ENCODE assay signal across 20 cellular contexts in the genomic region with DNA sequence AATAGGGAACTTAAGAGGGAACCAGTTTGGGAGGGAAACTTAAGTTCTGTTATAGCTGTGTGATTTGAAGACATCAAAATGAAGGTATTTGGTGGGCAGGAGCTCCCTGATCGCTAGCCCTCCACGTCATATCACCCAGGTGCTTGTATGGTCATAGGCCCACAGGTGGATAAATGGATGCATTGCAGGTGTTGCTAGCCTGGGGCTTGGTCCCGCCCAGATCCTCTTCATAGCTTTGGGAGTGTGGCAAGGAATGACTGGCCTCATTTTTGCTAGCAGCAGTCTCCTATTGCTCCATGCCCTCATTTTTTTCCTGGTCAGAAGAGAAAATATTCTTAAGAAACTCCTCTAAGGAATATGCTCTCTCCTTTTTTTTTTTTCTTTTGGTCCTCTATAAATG. TPM values are rescaled to one million over a fixed set of nuclear protein-coding genes. Genes with fewer than 3 reads are reported as not detected.
DNase-seq lines count a peak whose midpoint lies in the region; ATAC-seq and TF ChIP-seq lines count a peak whose summit lies in the region.
"Had no signal": no experiment of that assay in that cellular context is flagged by ENCODE, and none has a peak within 500 bp of the region (broad histone marks: within the 10 kb centered on the region; RNA-seq: fewer than 3 reads in every experiment).

No MANE protein-coding gene starts in this region.

- H3K9me3 ChIP-seq in HCT116 (ENCODE audit: control insufficient read depth in 1 of 2, insufficient read depth in 1 of 2, low read depth in 1 of 2, low read length in 2 of 2), result no peaks in the 10 kb centered on the region
- H3K9me3 ChIP-seq in mammary epithelial cell (replicated peaks; ENCODE audit: insufficient read depth, low read length), result no peaks in the 10 kb centered on the region
- H3K9me3 ChIP-seq in left lung, result no peaks in the 10 kb centered on the region
- H3K9me3 ChIP-seq: MG63 had no signal

- peaks cover 22% of the 10 kb centered on the region for H3K79me2 ChIP-seq in GM23338 (replicated peaks; ENCODE audit: insufficient read depth)
- H3K79me2 ChIP-seq in HCT116 (ENCODE audit: insufficient read depth, low read length), result peaks cover 28% of the 10 kb centered on the region
- peaks cover 26% of the 10 kb centered on the region for H3K79me2 ChIP-seq in mammary epithelial cell (ENCODE audit: insufficient read depth, low read length)

- no peak for TF ChIP-seq RAD21 in HCT116 (IDR thresholded peaks at IDR 0.05; ENCODE audit: low read depth)

- H3K4me2 ChIP-seq in GM23338 (no peak overlapping the region), HCT116 (ENCODE audit: low read length) (no peak overlapping the region), mammary epithelial cell (ENCODE audit: insufficient read depth, low read depth, low read length) (no peak overlapping the region)

- H3K27me3 ChIP-seq in GM23338 (ENCODE audit: insufficient read depth) (no peaks in the 10 kb centered on the region), HCT116 (ENCODE audit: insufficient read depth, low read length) (no peaks in the 10 kb centered on the region), mammary epithelial cell (ENCODE audit: insufficient read depth, low read length) (no peaks in the 10 kb centered on the region), left lung (no peaks in the 10 kb centered on the region)
- H3K27me3 ChIP-seq: MG63 had no signal

- no peak overlapping the region for H3K27ac ChIP-seq in GM23338 (ENCODE audit: low read depth)
- no peak overlapping the region for H3K27ac ChIP-seq in HCT116 (ENCODE audit: low read depth, low read length)
- H3K27ac ChIP-seq in mammary epithelial cell (ENCODE audit: insufficient read depth, low read depth, low read length), result no peak overlapping the region
- H3K27ac ChIP-seq in left lung, result no peak overlapping the region

- in situ Hi-C loops in mammary epithelial cell (cut with MboI; ENCODE audit: low sequenced_read_pairs in 2 of 2), result no loop called here

- no peaks in the 10 kb centered on the region for H3K4me1 Mint-ChIP-seq in GM23338
- peaks cover 6% of the 10 kb centered on the region for H3K4me1 Mint-ChIP-seq in memory B cell

- BruUV-seq in HCT116 (replicated peaks; lab: Mats Ljungman, UMichigan) (no TSS peak), mammary epithelial cell (replicated peaks; lab: Mats Ljungman, UMichigan) (no TSS peak)

- no peak overlapping the region for H3K27ac Mint-ChIP-seq in GM23338
- peak overlapping the region; percentile 32 for H3K27ac Mint-ChIP-seq in memory B cell

- H3K4me3 Mint-ChIP-seq in GM23338 (no peak overlapping the region), memory B cell (no peak overlapping the region)
- H3K4me3 Mint-ChIP-seq: CD4-positive, CD25-positive, alpha-beta regulatory T cell had no signal

- H3K9ac ChIP-seq in HCT116 (ENCODE audit: low read length), result no peak overlapping the region
- H3K9ac ChIP-seq in mammary epithelial cell (ENCODE audit: insufficient read depth, low read length), result no peak overlapping the region

- DNase-seq in GM23338 (ENCODE audit: low spot score) (peak; percentile 21), HCT116 (ENCODE audit: low read depth, low spot score) (no peak), mammary epithelial cell (peak; percentile 17), memory B cell (ENCODE audit: low spot score in 2 of 2) (no peak), left lung (no peak), NCI-H146 treated with DMSO at 0.1 percent for 48 hours (lab: John Stamatoyannopoulos, UW; ENCODE audit: unreplicated experiment) (no peak), NCI-H1417 (lab: John Stamatoyannopoulos, UW) (no peak)
- DNase-seq: CD4-positive, CD25-positive, alpha-beta regulatory T cell; DMS 273 treated with DMSO at 0.1 percent for 48 hours; DMS79 treated with DMSO at 0.1 percent for 48 hours; GOT3; Kasumi-1; MG63; NCI-H1092; NCI-H1436 treated with DMSO at 0.1 percent for 48 hours; NCI-H2029 treated with DMSO at 0.1 percent for 48 hours; NCI-H446; NCI-H526; OCI-M1; Right ventricle myocardium superior had no signal

- H3K36me3 Mint-ChIP-seq in GM23338 (ENCODE audit: low read depth) (peaks cover 9% of the 10 kb centered on the region), memory B cell (peaks cover 39% of the 10 kb centered on the region)

- intact Hi-C loops in HCT116 (cut with micrococcal nuclease), result no loop called here
- intact Hi-C loops in mammary epithelial cell (cut with micrococcal nuclease), result no loop called here
- intact Hi-C loops in left lung (cut with DNase I), result no loop called here

- TF ChIP-seq POLR2A in HCT116 (IDR thresholded peaks at IDR 0.05; ENCODE audit: borderline replicate concordance, extremely low read depth, insufficient read depth, insufficient read length), result no peak

- H3K4me3 ChIP-seq in GM23338, result no peak overlapping the region
- no peak overlapping the region for H3K4me3 ChIP-seq in HCT116 (replicated peaks in 1 of 2; ENCODE audit: low read depth in 1 of 2, low read length in 2 of 2)
- H3K4me3 ChIP-seq in mammary epithelial cell (replicated peaks in 1 of 3; ENCODE audit: insufficient read depth in 1 of 3, low read depth in 2 of 3, low read length in 3 of 3), result no peak overlapping the region
- no peak overlapping the region for H3K4me3 ChIP-seq in left lung
- H3K4me3 ChIP-seq: MG63 had no signal

- RAD21 ChIA-PET in HCT116 (lab: Charles Lee; ENCODE audit: low non-redundant PET in 1 of 2, low total read pairs in 2 of 2, uncharacterized antibody in 2 of 2, unreplicated experiment in 2 of 2), result no interaction called here

- H3K9me2 ChIP-seq in GM23338 (ENCODE audit: insufficient read depth) (no peaks in the 10 kb centered on the region), HCT116 (ENCODE audit: insufficient read depth) (no peaks in the 10 kb centered on the region)

- ATAC-seq in GM23338, result peak; percentile 76
- peak; percentile 86 for ATAC-seq in HCT116
- no peak for ATAC-seq in memory B cell (ENCODE audit: low read depth)
- ATAC-seq in left lung, result no peak

- H3K4me1 ChIP-seq in GM23338 (ENCODE audit: insufficient read depth) (no peaks in the 10 kb centered on the region), HCT116 (ENCODE audit: control insufficient read depth in 1 of 2, insufficient read depth in 2 of 2, low read length in 2 of 2) (no peaks in the 10 kb centered on the region), mammary epithelial cell (ENCODE audit: insufficient read depth, low read length) (no peaks in the 10 kb centered on the region), left lung (no peaks in the 10 kb centered on the region)

- WGBS in mammary epithelial cell (ENCODE audit: low coverage, missing lambda C conversion rate), result 94% methylated on average over 3 of the region's 3 CpGs

- H2AFZ ChIP-seq in GM23338 (no peak overlapping the region), HCT116 (ENCODE audit: low read depth, low read length, poor library complexity, severe bottlenecking) (no peak overlapping the region), mammary epithelial cell (ENCODE audit: low read depth, low read length) (no peak overlapping the region)

- no peak for TF ChIP-seq CTCF in GM23338 (conservative IDR thresholded peaks at IDR 0.05; ENCODE audit: low read depth in 2 of 2)
- no peak; a peak in 1 of 6 replicates for TF ChIP-seq CTCF in HCT116 (IDR thresholded peaks at IDR 0.05 in 2 of 3, conservative IDR thresholded peaks at IDR 0.05 in 1 of 3; ENCODE audit: borderline replicate concordance in 1 of 3, insufficient read depth in 1 of 3, low read depth in 2 of 3, low read length in 2 of 3)
- no peak for TF ChIP-seq CTCF in mammary epithelial cell (conservative IDR thresholded peaks at IDR 0.05 in 1 of 2, IDR thresholded peaks at IDR 0.05 in 1 of 2; ENCODE audit: extremely low read depth in 1 of 2, insufficient read depth in 1 of 2, low read depth in 1 of 2, low read length in 2 of 2)
- no peak for TF ChIP-seq CTCF in left lung (IDR thresholded peaks at IDR 0.05)

- H3K9me3 Mint-ChIP-seq in GM23338 (no peaks in the 10 kb centered on the region), memory B cell (peaks cover under 1% of the 10 kb centered on the region)

- H3K27me3 Mint-ChIP-seq in GM23338 (ENCODE audit: insufficient read depth, low read depth, poor library complexity), result peaks cover 1% of the 10 kb centered on the region
- no peaks in the 10 kb centered on the region for H3K27me3 Mint-ChIP-seq in memory B cell
- H3K27me3 Mint-ChIP-seq: CD4-positive, CD25-positive, alpha-beta regulatory T cell had no signal

- POLR2A ChIA-PET in HCT116 (lab: Charles Lee), result no interaction called here

- peaks cover 4% of the 10 kb centered on the region; the same call in 1 of the 2 replicates for H3K36me3 ChIP-seq in GM23338 (ENCODE audit: insufficient read depth)
- no peaks in the 10 kb centered on the region; a peak in 1 of 4 replicates for H3K36me3 ChIP-seq in HCT116 (ENCODE audit: control insufficient read depth in 1 of 2, insufficient read depth in 2 of 2, low read length in 2 of 2)
- peaks cover 4% of the 10 kb centered on the region for H3K36me3 ChIP-seq in mammary epithelial cell (ENCODE audit: insufficient read depth, low read length)
- peaks cover 0 to 62% of the 10 kb centered on the region in 2 donors for H3K36me3 ChIP-seq in left lung

- H3F3A ChIP-seq in GM23338 (replicated peaks; ENCODE audit: low read depth), result no peaks in the 10 kb centered on the region

- CTCF ChIA-PET in HCT116 (lab: Charles Lee) (no interaction called here), mammary epithelial cell (lab: Charles Lee; ENCODE audit: low non-redundant PET) (interaction anchor here (0.6 to 0.7 kb wide), 2 partner anchors 455 to 671 kb away, joined by 4 to 8 read pairs; no protein-coding TSS in a partner anchor)

- peaks cover 10% of the 10 kb centered on the region for H4K20me1 ChIP-seq in GM23338 (replicated peaks; ENCODE audit: insufficient read depth)
- H4K20me1 ChIP-seq in HCT116 (ENCODE audit: insufficient read depth), result peaks cover 3% of the 10 kb centered on the region; the same call in 1 of the 2 replicates
- no peaks in the 10 kb centered on the region for H4K20me1 ChIP-seq in mammary epithelial cell (ENCODE audit: insufficient read depth, low read length)

- dilution Hi-C loops in mammary epithelial cell (cut with HindIII; ENCODE audit: low sequenced_read_pairs), result no loop called here

TF ChIP-seq in GM23338, 12 proteins besides CTCF, POLR2A, EP300 and RAD21 (continues in another document):
- TF ChIP-seq POLR2AphosphoS5 (IDR thresholded peaks at IDR 0.05; ENCODE audit: low read depth), result no peak
- no peak for TF ChIP-seq NANOG (IDR thresholded peaks at IDR 0.05; ENCODE audit: borderline replicate concordance)

TF ChIP-seq in HCT116, 20 proteins besides CTCF, POLR2A, EP300 and RAD21 (continues in another document):
- TF ChIP-seq SIN3A (IDR thresholded peaks at IDR 0.05; ENCODE audit: low read depth) (no peak), EZH2phosphoT487 (IDR thresholded peaks at IDR 0.05; ENCODE audit: borderline replicate concordance) (no peak), TCF7L2 (IDR thresholded peaks at IDR 0.05; ENCODE audit: borderline replicate concordance, extremely low read depth, insufficient read depth, insufficient read length) (no peak), SP1 (IDR thresholded peaks at IDR 0.05; ENCODE audit: low read depth) (no peak), CBX3 (IDR thresholded peaks at IDR 0.05; ENCODE audit: low read depth) (no peak)

RNA-seq across cellular contexts. Expression of a gene that starts 11.3 kb away (rescaled TPM):
- 45.4 and 46.2 TPM in 2 replicates for total RNA-seq in GM23338 (2014; rRNA removed; shearing (Covaris generic))
- polyA plus RNA-seq in GM23338 (2016; fragmentation: Nextera tagmentation; extraction: Ambion mirVana) (28.8 and 32.8 TPM in 2 replicates), mammary epithelial cell (23.0 TPM)
- total RNA-seq in HCT116 (2021; ENCODE audit: unreplicated experiment) (42.8 TPM), mammary epithelial cell (10 to 100 TPM; 29.5 to 52.2 TPM), left lung (10 to 100 TPM; 35.1 to 40.6 TPM)
- 18.5 and 25.1 TPM in 2 replicates for polyA plus RNA-seq in HCT116 (2012)
- 58.7 TPM for polyA minus RNA-seq in mammary epithelial cell

Comparison
In these comparisons a context has a peak if more than half of its experiments do, and no peak if none do; other contexts are left out.
1. ATAC-seq: peak in GM23338 (single experiment) and HCT116 (single experiment); none in memory B cell (single experiment) and left lung (single experiment).
2. DNase-seq: peak in GM23338 (single experiment) and mammary epithelial cell (single experiment); none in HCT116 (single experiment), memory B cell (0 of 2), left lung (0 of 2), NCI-H146 treated with DMSO at 0.1 percent for 48 hours (single experiment) and NCI-H1417 (0 of 3).